ENCODE assay signal across 1 cellular context in the genomic region with DNA sequence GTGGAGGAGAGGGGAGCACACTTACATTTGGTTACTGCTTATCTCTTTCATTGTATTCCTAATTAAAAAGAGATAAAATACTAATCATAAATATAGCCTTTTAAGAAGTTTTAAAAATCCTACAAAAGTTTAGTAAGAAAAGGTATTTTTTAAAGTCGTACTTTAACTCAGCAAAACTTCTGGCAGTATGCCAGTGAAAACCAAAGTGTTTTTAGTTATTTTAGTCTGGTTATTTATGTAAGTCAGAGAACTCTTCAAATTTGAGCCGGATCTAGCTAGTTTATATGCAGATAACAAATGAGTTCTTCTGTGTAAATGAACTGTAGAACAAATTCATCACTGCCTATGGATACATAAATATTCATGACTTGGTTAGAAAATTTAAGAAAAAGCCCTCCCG.
TF ChIP-seq lines count a peak whose summit lies in the region.

No MANE protein-coding gene starts in this region.

TF ChIP-seq in SK-N-SH treated with all-trans-retinoic acid at 6 μM for 48 hours, 23 proteins besides CTCF, POLR2A, EP300 and RAD21 (continued from another document):
- TF ChIP-seq BACH2 (CRISPR knock-in tag; IDR thresholded peaks at IDR 0.05; ENCODE audit: borderline replicate concordance) (no peak), ZC3H10 (CRISPR knock-in tag; IDR thresholded peaks at IDR 0.05) (no peak)
